Comparison of ENCODE assay signal across 1 cellular context in genomic region chr9:85940832-85941616, GRCh38.
A peak's percentile ranks its signal among the peaks of the same experiment; 100 is the strongest.
TF ChIP-seq lines count a peak whose summit lies in the region.

Gene NAA35, plus strand, starts transcription at chr9:85941146. Its CDS starts 1,014 bp downstream, at chr9:85942160.

TF ChIP-seq in HepG2, 621 proteins besides CTCF, POLR2A, EP300 and RAD21 (continued from another document and continues in another):
- TF ChIP-seq E2F1 (CRISPR knock-in tag; IDR thresholded peaks at IDR 0.05) (0 out of 2 replicates have a peak, but pooled peaks have one; percentile 21), ZNF704 (CRISPR knock-in tag; IDR thresholded peaks at IDR 0.05; ENCODE audit: borderline replicate concordance) (no peak; the same call in 1 of the 2 replicates), POLR2AphosphoS5 (IDR thresholded peaks at IDR 0.05; ENCODE audit: low read depth, low read length) (no peak; the same call in 1 of the 2 replicates), ZSCAN21 (CRISPR knock-in tag; IDR thresholded peaks at IDR 0.05; ENCODE audit: borderline replicate concordance) (peak; percentile 54; the same call in 1 of the 2 replicates), IRF9 (CRISPR knock-in tag; IDR thresholded peaks at IDR 0.05; ENCODE audit: borderline replicate concordance) (peak; percentile 43; the same call in 1 of the 2 replicates), ATF2 (CRISPR knock-in tag; IDR thresholded peaks at IDR 0.05) (peak; percentile 36; the same call in 1 of the 2 replicates), RFXANK (CRISPR knock-in tag; IDR thresholded peaks at IDR 0.05) (0 out of 2 replicates have a peak, but pooled peaks have one; percentile 75), HOXA3 (CRISPR knock-in tag; IDR thresholded peaks at IDR 0.05) (peak; percentile 76), ARID4A (CRISPR knock-in tag; IDR thresholded peaks at IDR 0.05; ENCODE audit: borderline replicate concordance) (peak; percentile 96), MYPOP (CRISPR knock-in tag; IDR thresholded peaks at IDR 0.05) (peak; percentile 53; the same call in 1 of the 2 replicates), ONECUT2 (CRISPR knock-in tag; IDR thresholded peaks at IDR 0.05) (no peak), NR3C1 (CRISPR knock-in tag; IDR thresholded peaks at IDR 0.05) (no peak), HNF1A (IDR thresholded peaks at IDR 0.05; ENCODE audit: low read depth) (no peak), HNF1A (CRISPR knock-in tag; IDR thresholded peaks at IDR 0.05; ENCODE audit: borderline replicate concordance) (peak; percentile 54; the same call in 1 of the 2 replicates), DR1 (CRISPR knock-in tag; IDR thresholded peaks at IDR 0.05) (peak; percentile 26; the same call in 1 of the 2 replicates), FOXM1 (CRISPR knock-in tag; IDR thresholded peaks at IDR 0.05) (no peak), ZNF773 (CRISPR knock-in tag; IDR thresholded peaks at IDR 0.05; ENCODE audit: borderline replicate concordance) (peak; percentile 61; the same call in 1 of the 2 replicates), ZNF777 (CRISPR knock-in tag; IDR thresholded peaks at IDR 0.05) (peak; percentile 63), SRSF4 (IDR thresholded peaks at IDR 0.05; ENCODE audit: low read depth, low read length, poor library complexity, severe bottlenecking) (no peak), SOX13 (IDR thresholded peaks at IDR 0.05) (no peak), SOX13 (CRISPR knock-in tag; conservative IDR thresholded peaks at IDR 0.05 in 1 of 2, IDR thresholded peaks at IDR 0.05 in 1 of 2) (peak in 1 of 2 experiments; percentile 11; a peak in 2 of 4 replicates), CERS6 (CRISPR knock-in tag; IDR thresholded peaks at IDR 0.05) (no peak), HOXA5 (CRISPR knock-in tag; IDR thresholded peaks at IDR 0.05) (no peak; the same call in 1 of the 2 replicates), RBFOX2 (IDR thresholded peaks at IDR 0.05; ENCODE audit: low read depth, low read length) (peak; percentile 91), MTERF4 (CRISPR knock-in tag; IDR thresholded peaks at IDR 0.05) (peak; percentile 68; the same call in 1 of the 2 replicates), ARID5B (CRISPR knock-in tag; IDR thresholded peaks at IDR 0.05) (peak; percentile 7), MATR3 (CRISPR knock-in tag; IDR thresholded peaks at IDR 0.05) (no peak), SIN3B (IDR thresholded peaks at IDR 0.05; ENCODE audit: low read length) (no peak), ZNF878 (CRISPR knock-in tag; IDR thresholded peaks at IDR 0.05) (no peak), TIGD3 (CRISPR knock-in tag; IDR thresholded peaks at IDR 0.05; ENCODE audit: borderline replicate concordance) (no peak), ZNF850 (CRISPR knock-in tag; conservative IDR thresholded peaks at IDR 0.05) (no peak), NONO (IDR thresholded peaks at IDR 0.05) (no peak), NONO (CRISPR knock-in tag; conservative IDR thresholded peaks at IDR 0.05) (peak; percentile 53; the same call in 1 of the 2 replicates)
